In genomic region chr14:56262530-56262929, GRCh38 we compare ENCODE assay signal across 24 cellular contexts.
"Had no signal": no experiment of that assay in that cellular context is flagged by ENCODE, and none has a peak within 500 bp of the region (broad histone marks: within the 10 kb centered on the region; RNA-seq: fewer than 3 reads in every experiment).

No MANE protein-coding gene starts in this region.

- DNase-seq: occipital lobe; ovary; posterior cingulate gyrus; psoas muscle; right cardiac atrium; right lobe of liver; sigmoid colon; small intestine; stimulated activated CD4-positive, alpha-beta T cell treated with anti-CD3 and anti-CD28 coated beads, Interleukin-15, amount 100 ng/mL, for 24 hours; stimulated activated CD4-positive, alpha-beta T cell treated with anti-CD3 and anti-CD28 coated beads, Interleukin-2, amount 100 ng/mL, for 24 hours; stimulated activated CD4-positive, alpha-beta T cell treated with anti-CD3 and anti-CD28 coated beads, Interleukin-2, amount 100 ng/mL, for 48 hours; stimulated activated CD4-positive, alpha-beta T cell treated with anti-CD3 and anti-CD28 coated beads, Interleukin-4, amount 100 ng/mL, for 24 hours; stimulated activated naive B cell treated with anti-CD40 and anti-IgM and Interleukin-4, amounts not matched to agents 10 μg/mL and 1 μg/mL and 100 μg/mL, for 72 hours; stimulated activated naive CD4-positive, alpha-beta T cell treated with Interleukin-2 at 50 U/mL for 16 hours; stomach; thyroid gland; trophoblast cell; upper lobe of left lung had no signal

- H3K4me3 ChIP-seq: neural progenitor cell, ovary, psoas muscle, right lobe of liver, sigmoid colon, stomach, thoracic aorta, thyroid gland, tibial nerve, upper lobe of left lung, vagina had no signal

- H3K9ac ChIP-seq: neural progenitor cell, parathyroid adenoma had no signal

- ATAC-seq: psoas muscle; right cardiac atrium; right lobe of liver; stimulated activated effector memory CD8-positive, alpha-beta T cell treated with anti-CD3 and anti-CD28 coated beads, Interleukin-12 subunit alpha, Interleukin-12 subunit beta, amount 100 ng/mL, for 72 hours; stimulated activated naive B cell treated with anti-CD40 and anti-IgM and Interleukin-4, amounts not matched to agents 10 μg/mL and 1 μg/mL and 100 μg/mL, for 72 hours had no signal

- H3K4me2 ChIP-seq: neural progenitor cell had no signal

- H3K9me3 ChIP-seq: ovary, right lobe of liver, sigmoid colon, thyroid gland, vagina had no signal

- H3K27ac ChIP-seq: neural progenitor cell, ovary, parathyroid adenoma, psoas muscle, right lobe of liver, sigmoid colon, stomach, thoracic aorta, thyroid gland, tibial nerve, upper lobe of left lung, vagina had no signal

- H3K36me3 ChIP-seq: neural progenitor cell, ovary, right lobe of liver, sigmoid colon, stomach, thoracic aorta, thyroid gland, tibial nerve, upper lobe of left lung, vagina had no signal

- H2AFZ ChIP-seq: neural progenitor cell, parathyroid adenoma had no signal

- H3K4me1 ChIP-seq: neural progenitor cell, parathyroid adenoma, psoas muscle, right lobe of liver, sigmoid colon, stomach, thyroid gland, tibial nerve, upper lobe of left lung, vagina had no signal

- H3K27me3 ChIP-seq: neural progenitor cell, ovary, right lobe of liver, sigmoid colon, stomach, thyroid gland, tibial nerve, upper lobe of left lung, vagina had no signal
